Comparison of ENCODE assay signal across 14 cellular contexts in genomic region chr3:71415708-71416108, GRCh38.
DNase-seq lines count a peak whose midpoint lies in the region; ATAC-seq, FAIRE-seq and TF ChIP-seq lines count a peak whose summit lies in the region.
"Had no signal": no experiment of that assay in that cellular context is flagged by ENCODE, and none has a peak within 500 bp of the region (broad histone marks: within the 10 kb centered on the region; RNA-seq: fewer than 3 reads in every experiment).

No MANE protein-coding gene starts in this region.

- H3K27me3 Mint-ChIP-seq in T-cell, result no peaks in the 10 kb centered on the region
- no peaks in the 10 kb centered on the region for H3K27me3 Mint-ChIP-seq in stimulated activated naive CD8-positive, alpha-beta T cell treated with anti-CD3 and anti-CD28 coated beads, Interleukin-15, amount 100 ng/mL, for 72 hours

- H3K36me3 ChIP-seq in HepG2 (replicated peaks in 1 of 2; ENCODE audit: control insufficient read depth in 1 of 2, insufficient read depth in 2 of 2, low read length in 2 of 2) (no peaks in the 10 kb centered on the region; a peak in 1 of 5 replicates), right lobe of liver (no peaks in the 10 kb centered on the region)
- H3K36me3 ChIP-seq in effector memory CD4-positive, alpha-beta T cell (ENCODE audit: control insufficient read depth, insufficient read depth, low read length), result no peaks in the 10 kb centered on the region

- ATAC-seq in HepG2 (peak; percentile 58), right lobe of liver (no peak), T-cell (replicated peaks in 1 of 4) (peak in 3 of 4 experiments; percentile 20 to 73 (median 25))
- ATAC-seq in stimulated activated naive CD8-positive, alpha-beta T cell treated with anti-CD3 and anti-CD28 coated beads, Interleukin-15, amount 100 ng/mL, for 72 hours, result peak; percentile 65
- ATAC-seq: foreskin keratinocyte, left lobe of liver, psoas muscle had no signal

- H3K4me3 ChIP-seq in HepG2 (replicated peaks in 1 of 3; ENCODE audit: insufficient read depth in 1 of 3, low read depth in 2 of 3, low read length in 3 of 3) (no peak overlapping the region), right lobe of liver (no peak overlapping the region)
- no peak overlapping the region for H3K4me3 ChIP-seq in effector memory CD4-positive, alpha-beta T cell (ENCODE audit: insufficient read depth, low read depth, low read length, poor library complexity, severe bottlenecking)
- H3K4me3 ChIP-seq: psoas muscle had no signal

- CTCF ChIA-PET in HepG2 (lab: Yijun Ruan, JAX; ENCODE audit: low intra/inter-chr PET ratio, low total read pairs), result no interaction called here
- CTCF ChIA-PET in T-cell (lab: Charles Lee), result interaction anchor here (0.5 to 2.1 kb wide), 5 partner anchors 17 to 407 kb away, joined by 3 to 10 read pairs (median 3); no protein-coding TSS in a partner anchor
- CTCF ChIA-PET in RWPE1 (lab: Yijun Ruan, JAX), result no interaction called here

- no peak for TF ChIP-seq RAD21 in HepG2 (CRISPR knock-in tag; IDR thresholded peaks at IDR 0.05)

- H3K27ac ChIP-seq in HepG2 (ENCODE audit: extremely low read length, insufficient read depth, low read length) (peak overlapping the region; percentile 53), right lobe of liver (no peak overlapping the region), RWPE1 (no peak overlapping the region)
- peak overlapping the region; percentile 35 for H3K27ac ChIP-seq in effector memory CD4-positive, alpha-beta T cell (ENCODE audit: insufficient read depth, low read length, poor library complexity, severe bottlenecking)
- H3K27ac ChIP-seq: foreskin keratinocyte, psoas muscle had no signal

- in situ Hi-C loops in HepG2 (cut with HindIII; ENCODE audit: extremely low pct_ligation_motif_present, low pct_unique_long_range_greater_than_20kb), result no loop called here

- H4K20me1 ChIP-seq in HepG2 (ENCODE audit: insufficient read depth, low read length), result peaks cover 6% of the 10 kb centered on the region; the same call in 1 of the 2 replicates

- peaks cover 13% of the 10 kb centered on the region for H3K79me2 ChIP-seq in HepG2 (ENCODE audit: insufficient read depth, low read length)

- TF ChIP-seq POLR2A in HepG2 (IDR thresholded peaks at IDR 0.05; ENCODE audit: insufficient read depth in 1 of 2, low read depth in 2 of 2, low read length in 2 of 2) (no peak), right lobe of liver (IDR thresholded peaks at IDR 0.05) (no peak)

- H3K36me3 Mint-ChIP-seq in T-cell, result peaks cover 30% of the 10 kb centered on the region

- peak overlapping the region; percentile 26; the same call in 1 of the 2 replicates for H3K9ac ChIP-seq in HepG2 (ENCODE audit: insufficient read depth, low read depth, low read length)

- intact Hi-C loops in HepG2 (cut with micrococcal nuclease; ENCODE audit: unreplicated experiment) (loop anchor here (5.0 kb wide), 1 partner anchor 167 kb away; the partner anchor contains the start of gene FOXP1), right lobe of liver (cut with DNase I) (no loop called here)

- peak; percentile 84 for DNase-seq in HepG2 (ENCODE audit: low spot score)
- no peak for DNase-seq in right lobe of liver
- no peak for DNase-seq in T-cell
- no peak for DNase-seq in effector memory CD4-positive, alpha-beta T cell
- no peak for DNase-seq in stimulated activated naive CD8-positive, alpha-beta T cell treated with anti-CD3 and anti-CD28 coated beads, Interleukin-15, amount 100 ng/mL, for 72 hours
- no peak for DNase-seq in NCI-H1436 (lab: John Stamatoyannopoulos, UW)
- DNase-seq in RWPE1 (ENCODE audit: low spot score), result no peak
- no peak for DNase-seq in NCI-H82 (lab: John Stamatoyannopoulos, UW)
- DNase-seq: activated CD4-positive, alpha-beta T cell treated with anti-CD3 and anti-CD28 coated beads, Interleukin-2, amount 50 U/mL, for 4 hours; foreskin keratinocyte; KG1; NCI-H1417 treated with DMSO at 0.1 percent for 48 hours; psoas muscle had no signal

- peaks cover 34% of the 10 kb centered on the region for H3K4me1 ChIP-seq in HepG2 (ENCODE audit: insufficient read depth, low read length)
- H3K4me1 ChIP-seq in right lobe of liver, result no peaks in the 10 kb centered on the region
- peaks cover 34% of the 10 kb centered on the region for H3K4me1 ChIP-seq in effector memory CD4-positive, alpha-beta T cell (ENCODE audit: control insufficient read depth, insufficient read depth, low read length, poor library complexity, severe bottlenecking)
- H3K4me1 ChIP-seq: psoas muscle had no signal

- H3K9me3 Mint-ChIP-seq in T-cell, result peaks cover 0 to 3% (median 0%) of the 10 kb centered on the region in 3 donors
- no peaks in the 10 kb centered on the region for H3K9me3 Mint-ChIP-seq in stimulated activated naive CD8-positive, alpha-beta T cell treated with anti-CD3 and anti-CD28 coated beads, Interleukin-15, amount 100 ng/mL, for 72 hours

- BruUV-seq in HepG2 (replicated peaks; lab: Mats Ljungman, UMichigan), result no TSS peak

- H3K9me3 ChIP-seq in HepG2 (ENCODE audit: low read length) (no peaks in the 10 kb centered on the region), right lobe of liver (no peaks in the 10 kb centered on the region)
- no peaks in the 10 kb centered on the region for H3K9me3 ChIP-seq in effector memory CD4-positive, alpha-beta T cell (ENCODE audit: control insufficient read depth, low read length)
- H3K9me3 ChIP-seq: psoas muscle had no signal

- peak overlapping the region; percentile 70 to 95 for H3K27ac Mint-ChIP-seq in T-cell
- H3K27ac Mint-ChIP-seq in stimulated activated naive CD8-positive, alpha-beta T cell treated with anti-CD3 and anti-CD28 coated beads, Interleukin-15, amount 100 ng/mL, for 72 hours, result peak overlapping the region; percentile 92 to 97

- 7% methylated on average over 2 of the region's 2 CpGs for WGBS in HepG2 (ENCODE audit: low lambda C conversion rate)
- WGBS in right lobe of liver (ENCODE audit: insufficient coverage, low coverage, low lambda C conversion rate, missing lambda C conversion rate), result 66% methylated on average over 2 of the region's 2 CpGs

- peaks cover 88 to 93% (median 92%) of the 10 kb centered on the region in 3 donors for H3K4me1 Mint-ChIP-seq in T-cell
- peaks cover 100% of the 10 kb centered on the region for H3K4me1 Mint-ChIP-seq in stimulated activated naive CD8-positive, alpha-beta T cell treated with anti-CD3 and anti-CD28 coated beads, Interleukin-15, amount 100 ng/mL, for 72 hours

- TF ChIP-seq EP300 in HepG2 (IDR thresholded peaks at IDR 0.05; ENCODE audit: low read depth in 2 of 2, low read length in 2 of 2), result peak in 1 of 2 experiments; percentile 88; a peak in 2 of 4 replicates
- TF ChIP-seq EP300 in HepG2 (CRISPR knock-in tag; IDR thresholded peaks at IDR 0.05; ENCODE audit: borderline replicate concordance), result no peak; the same call in 1 of the 2 replicates

- TF ChIP-seq CTCF in HepG2 (CRISPR knock-in tag; IDR thresholded peaks at IDR 0.05) (no peak), right lobe of liver (IDR thresholded peaks at IDR 0.05) (no peak), RWPE1 (conservative IDR thresholded peaks at IDR 0.05; ENCODE audit: low read depth) (no peak)

- no peak overlapping the region for H2AFZ ChIP-seq in HepG2 (ENCODE audit: low read length)

- H3K27me3 ChIP-seq in HepG2 (ENCODE audit: control insufficient read depth in 1 of 2, insufficient read depth in 2 of 2, low read length in 2 of 2) (no peaks in the 10 kb centered on the region), right lobe of liver (no peaks in the 10 kb centered on the region)
- H3K27me3 ChIP-seq in effector memory CD4-positive, alpha-beta T cell (replicated peaks; ENCODE audit: control insufficient read depth, insufficient read depth, low read length, poor library complexity, severe bottlenecking), result no peaks in the 10 kb centered on the region
- H3K27me3 ChIP-seq: foreskin keratinocyte had no signal

- POLR2A ChIA-PET in HepG2 (lab: Yijun Ruan, JAX), result no interaction called here
- POLR2A ChIA-PET in T-cell (lab: Charles Lee), result interaction anchor here in 1 of 2 donors (0.7 kb wide), 1 partner anchor 81 kb away, joined by 3 read pairs; no protein-coding TSS in a partner anchor
- POLR2A ChIA-PET in RWPE1 (lab: Yijun Ruan, JAX; ENCODE audit: low non-redundant PET), result no interaction called here

- FAIRE-seq in HepG2 (lab: Jason Lieb, UNC), result no peak

- peak overlapping the region; percentile 1 to 64 (median 59) for H3K4me3 Mint-ChIP-seq in T-cell
- peak overlapping the region; percentile 72 to 83 for H3K4me3 Mint-ChIP-seq in stimulated activated naive CD8-positive, alpha-beta T cell treated with anti-CD3 and anti-CD28 coated beads, Interleukin-15, amount 100 ng/mL, for 72 hours

- H3K4me2 ChIP-seq in HepG2 (ENCODE audit: low read depth, low read length), result peak overlapping the region; percentile 45

TF ChIP-seq in HepG2, 621 proteins besides CTCF, POLR2A, EP300 and RAD21 (continues in another document):
- TF ChIP-seq NCOR1 (IDR thresholded peaks at IDR 0.05; ENCODE audit: borderline replicate concordance, low read length) (peak; percentile 61; the same call in 1 of the 2 replicates), HOXD1 (CRISPR knock-in tag; IDR thresholded peaks at IDR 0.05) (peak; percentile 93), SSRP1 (CRISPR knock-in tag; IDR thresholded peaks at IDR 0.05) (no peak), ARID3A (IDR thresholded peaks at IDR 0.05; ENCODE audit: low read depth, low read length) (peak; percentile 26; the same call in 1 of the 2 replicates), KDM1A (CRISPR knock-in tag; IDR thresholded peaks at IDR 0.05) (no peak), FOXA3 (CRISPR knock-in tag; IDR thresholded peaks at IDR 0.05) (peak; percentile 60), ZNF703 (CRISPR knock-in tag; IDR thresholded peaks at IDR 0.05; ENCODE audit: borderline replicate concordance) (no peak), ASH2L (IDR thresholded peaks at IDR 0.05; ENCODE audit: insufficient read length, low read depth, low read length) (peak; percentile 29), TOE1 (CRISPR knock-in tag; IDR thresholded peaks at IDR 0.05) (no peak), ISL2 (CRISPR knock-in tag; IDR thresholded peaks at IDR 0.05) (peak; percentile 93), ZNF552 (CRISPR knock-in tag; IDR thresholded peaks at IDR 0.05; ENCODE audit: borderline replicate concordance) (no peak)

Comparison
In these comparisons a context has a peak if more than half of its experiments do, and no peak if none do; other contexts are left out.
1. ATAC-seq: peak in HepG2 (single experiment), T-cell (3 of 4) and stimulated activated naive CD8-positive, alpha-beta T cell treated with anti-CD3 and anti-CD28 coated beads, Interleukin-15, amount 100 ng/mL, for 72 hours (single experiment); none in right lobe of liver (0 of 4).
2. H3K27ac ChIP-seq: peak in HepG2 (single experiment) and effector memory CD4-positive, alpha-beta T cell (single experiment); none in right lobe of liver (0 of 3) and RWPE1 (single experiment).
3. CTCF ChIA-PET loops: an anchor here in T-cell (0.5 to 2.1 kb wide); none called in HepG2 and RWPE1.